16 cellular contexts compared by ENCODE assay signal in genomic region chr16:9351440-9351839, GRCh38.
"Had no signal": no experiment of that assay in that cellular context is flagged by ENCODE, and none has a peak within 500 bp of the region (broad histone marks: within the 10 kb centered on the region; RNA-seq: fewer than 3 reads in every experiment).

No MANE protein-coding gene starts in this region.

- H3K36me3 ChIP-seq: lower lobe of right lung, neutrophil, suprapubic skin, upper lobe of left lung had no signal

- H3K4me3 ChIP-seq: lower lobe of right lung, skin epidermis, suprapubic skin, upper lobe of left lung had no signal

- H3K9me3 ChIP-seq: lower lobe of right lung, neutrophil had no signal

- H3K27ac ChIP-seq: lower lobe of right lung, neutrophil, skin epidermis, suprapubic skin, upper lobe of left lung had no signal

- ATAC-seq: activated T-helper 17 cell treated with anti-CD3 and anti-CD28 coated beads, Interleukin-2, amount 50 U/mL, for 72 hours; effector memory CD8-positive, alpha-beta T cell had no signal

- DNase-seq: activated CD4-positive, CD25-positive, alpha-beta regulatory T cell treated with anti-CD3 and anti-CD28 coated beads, Interleukin-2, amount 50 U/mL, for 72 hours; activated naive CD4-positive, alpha-beta T cell treated with Interleukin-2 at 50 U/mL for 16 hours; anterior cingulate cortex; cerebellar nuclear complex; effector memory CD8-positive, alpha-beta T cell; foreskin melanocyte; lower lobe of right lung; posterior cingulate gyrus; stimulated activated CD4-positive, alpha-beta T cell treated with anti-CD3 and anti-CD28 coated beads, Interleukin-4, amount 100 ng/mL, for 24 hours; stimulated activated naive CD4-positive, alpha-beta T cell treated with Interleukin-2 at 50 U/mL for 16 hours; T1000; upper lobe of left lung had no signal

- H3K4me1 ChIP-seq: lower lobe of right lung, suprapubic skin, upper lobe of left lung had no signal

- H3K27me3 ChIP-seq: neutrophil, suprapubic skin, upper lobe of left lung had no signal
